Comparison of ENCODE assay signal across 8 cellular contexts in genomic region chr5:176648467-176649194, GRCh38. TPM values are rescaled to one million over a fixed set of nuclear protein-coding genes. Genes with fewer than 3 reads are reported as not detected.
DNase-seq lines count a peak whose midpoint lies in the region; ATAC-seq and TF ChIP-seq lines count a peak whose summit lies in the region.

No MANE protein-coding gene starts in this region.

- TF ChIP-seq CTCF in gastrocnemius medialis (IDR thresholded peaks at IDR 0.05 in 4 of 5, conservative IDR thresholded peaks at IDR 0.05 in 1 of 5), result no peak

- H3K36me3 ChIP-seq in GM23248 (ENCODE audit: low read depth), result no peaks in the 10 kb centered on the region
- H3K36me3 ChIP-seq in esophagus (ENCODE audit: control insufficient read depth in 2 of 2, insufficient read depth in 2 of 2, low read length in 1 of 2), result peaks cover 0 to 9% of the 10 kb centered on the region in 2 donors
- H3K36me3 ChIP-seq in gastrocnemius medialis, result peaks cover 0 to 3% of the 10 kb centered on the region in 2 donors

- H2AFZ ChIP-seq in GM23248, result peak overlapping the region; percentile 86

- in situ Hi-C loops in GM23248 (cut with MboI) (no loop called here), gastrocnemius medialis (cut with MboI; ENCODE audit: low sequenced_read_pairs in 4 of 4) (no loop called here)

- peak overlapping the region; percentile 86 for H3K4me3 Mint-ChIP-seq in activated CD4-positive, alpha-beta memory T cell treated with anti-CD3 and anti-CD28 coated beads for 36 hours

- H3K9me2 ChIP-seq in GM23248 (ENCODE audit: insufficient read depth), result no peaks in the 10 kb centered on the region

- CTCF ChIA-PET in activated CD4-positive, alpha-beta memory T cell treated with anti-CD3 and anti-CD28 coated beads for 36 hours (lab: Charles Lee), result interaction anchor here (3.1 to 8.9 kb wide), 2 partner anchors 9 to 12 kb away, joined by 25 to 65 read pairs; no protein-coding TSS in a partner anchor

- H3K9me3 ChIP-seq in GM23248 (ENCODE audit: low read depth) (no peaks in the 10 kb centered on the region), esophagus (ENCODE audit: control insufficient read depth in 2 of 2, insufficient read depth in 1 of 2, low read depth in 1 of 2, low read length in 1 of 2) (no peaks in the 10 kb centered on the region), gastrocnemius medialis (no peaks in the 10 kb centered on the region)

- H4K20me1 ChIP-seq in GM23248 (ENCODE audit: insufficient read depth), result no peaks in the 10 kb centered on the region

- peak overlapping the region; percentile 68 for H3K27ac Mint-ChIP-seq in activated CD4-positive, alpha-beta memory T cell treated with anti-CD3 and anti-CD28 coated beads for 36 hours

- peaks cover 36% of the 10 kb centered on the region for H3K79me2 ChIP-seq in GM23248 (ENCODE audit: insufficient read depth)

- 58 to 62% methylated on average over 14 to 15 of the region's 15 CpGs for WGBS in GM23248 (ENCODE audit: low coverage in 1 of 2, low lambda C conversion rate in 2 of 2, missing lambda C conversion rate in 2 of 2), 2 experiments
- WGBS in esophagus, 2 donors, result 60 to 61% methylated on average over 15 of the region's 15 CpGs

- ATAC-seq in gastrocnemius medialis (no peak), GM19452 (IDR thresholded peaks at IDR 0.05; ENCODE audit: unreplicated experiment) (no peak)

- peaks cover 9% of the 10 kb centered on the region for H3K36me3 Mint-ChIP-seq in activated CD4-positive, alpha-beta memory T cell treated with anti-CD3 and anti-CD28 coated beads for 36 hours

- peaks cover 15% of the 10 kb centered on the region for H3F3A ChIP-seq in GM23248 (ENCODE audit: insufficient read depth)

- H3K4me1 ChIP-seq in GM23248 (ENCODE audit: insufficient read depth), result peaks cover 18% of the 10 kb centered on the region
- H3K4me1 ChIP-seq in esophagus (ENCODE audit: control insufficient read depth in 2 of 2, insufficient read depth in 2 of 2, low read length in 1 of 2), result peaks cover 12 to 17% of the 10 kb centered on the region in 2 donors
- H3K4me1 ChIP-seq in gastrocnemius medialis, result peaks cover 12 to 17% of the 10 kb centered on the region in 2 donors

- TF ChIP-seq POLR2A in gastrocnemius medialis (IDR thresholded peaks at IDR 0.05), result no peak

- DNase-seq in GM23248 (peak; percentile 45), gastrocnemius medialis (no peak), globus pallidus (ENCODE audit: low spot score) (no peak), NCI-H187 (lab: John Stamatoyannopoulos, UW) (no peak), HK-2 (ENCODE audit: unreplicated experiment) (no peak)
- peak; percentile 27 for DNase-seq in activated CD4-positive, alpha-beta memory T cell treated with anti-CD3 and anti-CD28 coated beads for 36 hours

- peak overlapping the region; percentile 89 for H3K4me2 ChIP-seq in GM23248 (ENCODE audit: unreplicated experiment)

- POLR2A ChIA-PET in activated CD4-positive, alpha-beta memory T cell treated with anti-CD3 and anti-CD28 coated beads for 36 hours (lab: Charles Lee), result no interaction called here

- peak overlapping the region; percentile 86 for H3K4me3 ChIP-seq in GM23248
- peak overlapping the region; percentile 20 to 80 for H3K4me3 ChIP-seq in esophagus (ENCODE audit: low read depth in 1 of 2, low read length in 2 of 2)
- peak overlapping the region in 3 of 4 donors; percentile 74 to 87 (median 76) for H3K4me3 ChIP-seq in gastrocnemius medialis

- peaks cover 62% of the 10 kb centered on the region for H3K4me1 Mint-ChIP-seq in activated CD4-positive, alpha-beta memory T cell treated with anti-CD3 and anti-CD28 coated beads for 36 hours (ENCODE audit: low read depth)

- peak overlapping the region; percentile 90 for H3K9ac ChIP-seq in GM23248

- intact Hi-C loops in activated CD4-positive, alpha-beta memory T cell treated with anti-CD3 and anti-CD28 coated beads for 36 hours (cut with micrococcal nuclease), result loop anchor here (5.0 kb wide), 1 partner anchor 51 kb away; no protein-coding TSS in a partner anchor
- intact Hi-C loops in gastrocnemius medialis (cut with DNase I; ENCODE audit: low total_unique reads), result loop anchor here (10.0 kb wide), 1 partner anchor 264 kb away; the partner anchor contains the start of genes HIGD2A and NOP16

- no peak overlapping the region for H3K27ac ChIP-seq in GM23248
- peak overlapping the region in 1 of 2 donors; percentile 56 for H3K27ac ChIP-seq in esophagus (ENCODE audit: low read depth in 2 of 2, low read length in 1 of 2)
- peak overlapping the region in 3 of 4 donors; percentile 77 to 85 (median 78) for H3K27ac ChIP-seq in gastrocnemius medialis

- H3K27me3 ChIP-seq in GM23248 (replicated peaks; ENCODE audit: insufficient read depth), result no peaks in the 10 kb centered on the region
- H3K27me3 ChIP-seq in esophagus (ENCODE audit: control insufficient read depth in 1 of 2, insufficient read depth in 2 of 2, low read length in 2 of 2), result no peaks in the 10 kb centered on the region
- H3K27me3 ChIP-seq in gastrocnemius medialis, result no peaks in the 10 kb centered on the region

- H3K27me3 Mint-ChIP-seq in activated CD4-positive, alpha-beta memory T cell treated with anti-CD3 and anti-CD28 coated beads for 36 hours, result no peaks in the 10 kb centered on the region

- no peaks in the 10 kb centered on the region for H3K9me3 Mint-ChIP-seq in activated CD4-positive, alpha-beta memory T cell treated with anti-CD3 and anti-CD28 coated beads for 36 hours

RNA-seq across cellular contexts. Expression of gene TSPAN17, which starts 1.3 kb away (rescaled TPM):
- total RNA-seq in GM23248 (2014; rRNA removed; shearing (Covaris generic)), result 41.2 and 42.2 TPM in 2 replicates
- polyA plus RNA-seq in GM23248 (2016; fragmentation: Nextera tagmentation; extraction: Ambion mirVana) (29.9 and 30.0 TPM in 2 replicates), esophagus (10 to 100 TPM; 15.7 to 21.3 TPM)
- total RNA-seq in activated CD4-positive, alpha-beta memory T cell treated with anti-CD3 and anti-CD28 coated beads for 36 hours, result 10 to 100 TPM; 25.2 to 25.3 TPM
- total RNA-seq in gastrocnemius medialis, result 10 to 100 TPM; 13.3 to 35.7 (median 27.2) TPM

RNA-seq across cellular contexts. Expression of gene EIF4E1B, which starts 18.2 kb away (rescaled TPM):
- not detected in 2 replicates for total RNA-seq in GM23248 (2014; rRNA removed; shearing (Covaris generic))
- not detected in 2 replicates for polyA plus RNA-seq in GM23248 (2016; fragmentation: Nextera tagmentation; extraction: Ambion mirVana)
- not detected for total RNA-seq in activated CD4-positive, alpha-beta memory T cell treated with anti-CD3 and anti-CD28 coated beads for 36 hours
- not detected for polyA plus RNA-seq in esophagus
- not detected for total RNA-seq in gastrocnemius medialis

RNA-seq across cellular contexts. Expression of gene SNCB, which starts 18.3 kb away (rescaled TPM):
- not detected in 2 replicates for total RNA-seq in GM23248 (2014; rRNA removed; shearing (Covaris generic))
- polyA plus RNA-seq in GM23248 (2016; fragmentation: Nextera tagmentation; extraction: Ambion mirVana) (not detected in 2 replicates), esophagus (not detected)
- under 1 TPM in 1 of 2 experiments, not detected in 1; 0.31 TPM for total RNA-seq in activated CD4-positive, alpha-beta memory T cell treated with anti-CD3 and anti-CD28 coated beads for 36 hours
- under 1 TPM in 1 of 4 donors, not detected in 3; 0.20 TPM for total RNA-seq in gastrocnemius medialis

RNA-seq across cellular contexts. Expression of gene GPRIN1, which starts 38.7 kb away (rescaled TPM):
- 4.3 and 4.8 TPM in 2 replicates for total RNA-seq in GM23248 (2014; rRNA removed; shearing (Covaris generic))
- polyA plus RNA-seq in GM23248 (2016; fragmentation: Nextera tagmentation; extraction: Ambion mirVana) (1.2 and 1.3 TPM in 2 replicates), esophagus (under 1 TPM; 0.43 to 0.72 TPM)
- total RNA-seq in activated CD4-positive, alpha-beta memory T cell treated with anti-CD3 and anti-CD28 coated beads for 36 hours, result 1 to 10 TPM; 4.5 to 5.3 TPM
- under 1 TPM; 0.35 to 0.78 (median 0.47) TPM for total RNA-seq in gastrocnemius medialis

Comparison
In these comparisons a context has a peak if more than half of its experiments do, and no peak if none do; other contexts are left out.
1. DNase-seq: peak in GM23248 (single experiment) and activated CD4-positive, alpha-beta memory T cell treated with anti-CD3 and anti-CD28 coated beads for 36 hours (single experiment); none in gastrocnemius medialis (0 of 2), globus pallidus (single experiment), NCI-H187 (0 of 2) and HK-2 (single experiment).
2. Peak in every context shown above with its lines, with median percentiles within 50 percentile points of each other: H3K4me3 ChIP-seq.